30 cellular contexts compared by ENCODE assay signal in the genomic region with DNA sequence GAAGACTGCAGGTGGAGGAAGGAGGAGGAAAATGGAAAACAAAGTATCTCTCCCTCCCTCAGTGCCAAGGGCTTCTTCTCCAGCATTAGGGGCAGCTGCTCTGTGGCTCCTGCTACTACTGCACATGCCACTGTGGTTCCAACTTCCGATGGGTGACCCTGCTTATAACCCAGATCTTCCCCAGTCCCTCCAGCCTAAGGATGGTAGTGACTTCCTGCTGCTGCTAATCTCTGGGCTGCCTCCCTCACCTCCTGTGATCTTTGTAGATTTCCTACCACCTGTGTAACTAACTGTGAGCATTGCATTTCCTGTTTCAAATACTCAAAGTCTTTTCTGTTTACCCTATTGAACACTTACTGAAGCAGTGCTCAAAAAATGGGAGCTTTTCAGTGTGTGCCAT. TPM values are rescaled to one million over a fixed set of nuclear protein-coding genes. Genes with fewer than 3 reads are reported as not detected.
"Had no signal": no experiment of that assay in that cellular context is flagged by ENCODE, and none has a peak within 500 bp of the region (broad histone marks: within the 10 kb centered on the region; RNA-seq: fewer than 3 reads in every experiment).

No MANE protein-coding gene starts in this region.

- H3K9ac ChIP-seq: SK-N-SH had no signal

- H3K4me2 ChIP-seq: SK-N-SH had no signal

- H3K9me3 ChIP-seq: breast epithelium, colonic mucosa, SJCRH30, SK-N-SH had no signal

- H3K36me3 Mint-ChIP-seq: activated naive CD8-positive, alpha-beta T cell treated with anti-CD3 and anti-CD28 coated beads, Interleukin-2, amount 10 ng/mL, durations not matched to agents 7 days and 5 days had no signal

- H3K9me2 ChIP-seq: SK-N-SH had no signal

- H3K4me3 Mint-ChIP-seq: activated CD8-positive, alpha-beta T cell treated with anti-CD3 and anti-CD28 coated beads, Interleukin-2, amount 10 ng/mL, durations not matched to agents 7 days and 5 days; activated naive CD8-positive, alpha-beta T cell treated with anti-CD3 and anti-CD28 coated beads, Interleukin-2, amount 10 ng/mL, durations not matched to agents 7 days and 5 days; T-helper 1 cell treated with Interleukin-12 subunit alpha and Interleukin-12 subunit beta and Interleukin-4 antibody, amounts not matched to agents 30 μg/mL and 1 μg/mL, for 36 hours had no signal

- H3K27me3 Mint-ChIP-seq: activated naive CD8-positive, alpha-beta T cell treated with anti-CD3 and anti-CD28 coated beads, Interleukin-2, amount 10 ng/mL, durations not matched to agents 7 days and 5 days had no signal

- DNase-seq: activated CD4-positive, alpha-beta T cell treated with anti-CD3 and anti-CD28 coated beads for 48 hours; activated CD4-positive, alpha-beta T cell treated with anti-CD3 and anti-CD28 coated beads, Interleukin-2, amount 50 U/mL, for 4 hours; activated CD4-positive, CD25-positive, alpha-beta regulatory T cell treated with anti-CD3 and anti-CD28 coated beads, Interleukin-2, amount 50 U/mL, for 72 hours; activated CD8-positive, alpha-beta memory T cell treated with anti-CD3 and anti-CD28 coated beads, Interleukin-2, amount 50 U/mL, for 48 hours; activated CD8-positive, alpha-beta T cell treated with anti-CD3 and anti-CD28 coated beads, Interleukin-2, amount 10 ng/mL, durations not matched to agents 7 days and 5 days; activated naive CD4-positive, alpha-beta T cell treated with anti-CD3 and anti-CD28 coated beads, Interleukin-2, amount 50 U/mL, for 16 hours; activated naive CD8-positive, alpha-beta T cell treated with anti-CD3 and anti-CD28 coated beads, Interleukin-2, amount 10 ng/mL, durations not matched to agents 7 days and 5 days; activated T-cell treated with anti-CD3 and anti-CD28 coated beads, Interleukin-2, amount 50 U/mL, for 1 hour; aorta; caudate nucleus; colonic mucosa; MV-4-11; NCI-H1105; NCI-H1436; NCI-H1694 treated with DMSO at 0.1 percent for 48 hours; NCI-H2081 treated with DMSO at 0.1 percent for 48 hours; NCI-H2171; NCI-H226; NCI-H526; NCI-H774; OCI-M1; Right ventricle myocardium superior; RPMI8226; SJCRH30; SK-N-SH had no signal

- ATAC-seq: activated CD8-positive, alpha-beta T cell treated with anti-CD3 and anti-CD28 coated beads, Interleukin-2, amount 10 ng/mL, durations not matched to agents 7 days and 5 days; Panc1 had no signal

- H3K4me3 ChIP-seq: breast epithelium, colonic mucosa, SJCRH30 had no signal

- H3K27me3 ChIP-seq: breast epithelium, colonic mucosa, SJCRH30 had no signal

- H3K27ac Mint-ChIP-seq: activated CD8-positive, alpha-beta T cell treated with anti-CD3 and anti-CD28 coated beads, Interleukin-2, amount 10 ng/mL, durations not matched to agents 7 days and 5 days; activated naive CD8-positive, alpha-beta T cell treated with anti-CD3 and anti-CD28 coated beads, Interleukin-2, amount 10 ng/mL, durations not matched to agents 7 days and 5 days; T-helper 1 cell treated with Interleukin-12 subunit alpha and Interleukin-12 subunit beta and Interleukin-4 antibody, amounts not matched to agents 30 μg/mL and 1 μg/mL, for 36 hours had no signal

- H3K4me1 Mint-ChIP-seq: activated naive CD8-positive, alpha-beta T cell treated with anti-CD3 and anti-CD28 coated beads, Interleukin-2, amount 10 ng/mL, durations not matched to agents 7 days and 5 days had no signal

- H3K27ac ChIP-seq: breast epithelium, colonic mucosa, SJCRH30 had no signal

- H3K4me1 ChIP-seq: breast epithelium, colonic mucosa, SJCRH30 had no signal

- H3K36me3 ChIP-seq: breast epithelium, colonic mucosa, SJCRH30 had no signal

- H3K9me3 Mint-ChIP-seq: activated naive CD8-positive, alpha-beta T cell treated with anti-CD3 and anti-CD28 coated beads, Interleukin-2, amount 10 ng/mL, durations not matched to agents 7 days and 5 days; T-helper 1 cell treated with Interleukin-12 subunit alpha and Interleukin-12 subunit beta and Interleukin-4 antibody, amounts not matched to agents 30 μg/mL and 1 μg/mL, for 36 hours had no signal

RNA-seq across cellular contexts. Expression of a gene that starts 28.7 kb away (rescaled TPM):
- total RNA-seq: activated CD8-positive, alpha-beta T cell treated with anti-CD3 and anti-CD28 coated beads, Interleukin-2, amount 10 ng/mL, durations not matched to agents 7 days and 5 days; activated naive CD8-positive, alpha-beta T cell treated with anti-CD3 and anti-CD28 coated beads, Interleukin-2, amount 10 ng/mL, durations not matched to agents 7 days and 5 days; LHCN-M2; MCF 10A; SJCRH30 had no signal
- polyA plus RNA-seq: SK-N-SH had no signal
